ENCODE assay signal across 30 cellular contexts in the genomic region with DNA sequence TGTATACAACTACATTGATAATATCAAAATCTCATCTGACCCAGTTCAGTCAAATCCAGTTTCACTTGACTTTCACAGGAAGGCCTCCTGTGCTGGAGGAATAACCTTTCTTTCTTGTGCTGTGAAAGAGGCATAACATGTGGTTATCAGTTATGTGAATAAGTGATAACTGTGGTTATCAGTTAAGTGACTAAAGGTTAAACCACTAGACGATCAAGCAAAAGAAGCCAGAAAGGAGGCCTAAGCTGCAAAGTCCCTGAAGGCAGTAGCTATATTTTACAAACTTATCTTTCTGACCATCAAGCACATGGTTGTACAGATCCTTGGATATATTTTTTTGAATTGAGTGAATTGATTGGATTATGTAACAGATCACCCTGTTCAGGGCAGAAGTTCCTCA.
"Had no signal": no experiment of that assay in that cellular context is flagged by ENCODE, and none has a peak within 500 bp of the region (broad histone marks: within the 10 kb centered on the region; RNA-seq: fewer than 3 reads in every experiment).

No MANE protein-coding gene starts in this region.

- FAIRE-seq: keratinocyte, pancreas had no signal

- H3K27me3 Mint-ChIP-seq: naive thymus-derived CD4-positive, alpha-beta T cell; stimulated activated memory B cell treated with anti-CD40 and anti-IgM and Interleukin-4, amounts not matched to agents 10 μg/mL and 1 μg/mL and 100 μg/mL, for 72 hours; stimulated activated naive CD8-positive, alpha-beta T cell treated with anti-CD3 and anti-CD28 coated beads, Interleukin-15, amount 100 ng/mL, for 72 hours; type B pancreatic cell had no signal

- H3K27me3 ChIP-seq: left lung, pancreas, spleen, tibial nerve, uterus had no signal

- H3K9me3 ChIP-seq: left lung, lower lobe of right lung, mucosa of descending colon, pancreas, prostate gland, spleen, tibial nerve, uterus had no signal

- H3K4me3 ChIP-seq: left lung, lower lobe of right lung, mucosa of descending colon, pancreas, prostate gland, skin epidermis, spleen, tibial nerve, uterus had no signal

- H3K9me3 Mint-ChIP-seq: natural killer cell treated with Interleukin-12 subunit alpha and Interleukin-12 subunit beta and Interleukin-15 and Interleukin-18, amount 100 ng/mL, for 72 hours; stimulated activated memory B cell treated with anti-CD40 and anti-IgM and Interleukin-4, amounts not matched to agents 10 μg/mL and 1 μg/mL and 100 μg/mL, for 72 hours; stimulated activated naive CD8-positive, alpha-beta T cell treated with anti-CD3 and anti-CD28 coated beads, Interleukin-15, amount 100 ng/mL, for 72 hours; type B pancreatic cell had no signal

- ATAC-seq: left colon; left lung; lower lobe of right lung; mucosa of descending colon; naive thymus-derived CD4-positive, alpha-beta T cell; natural killer cell treated with Interleukin-12 subunit alpha and Interleukin-12 subunit beta and Interleukin-15 and Interleukin-18, amount 100 ng/mL, for 72 hours; pancreas; right cardiac atrium; sciatic nerve; stimulated activated memory B cell treated with anti-CD40 and anti-IgM and Interleukin-4, amounts not matched to agents 10 μg/mL and 1 μg/mL and 100 μg/mL, for 72 hours; stimulated activated naive CD8-positive, alpha-beta T cell treated with anti-CD3 and anti-CD28 coated beads, Interleukin-15, amount 100 ng/mL, for 72 hours had no signal

- H3K27ac Mint-ChIP-seq: naive thymus-derived CD4-positive, alpha-beta T cell; natural killer cell treated with Interleukin-12 subunit alpha and Interleukin-12 subunit beta and Interleukin-15 and Interleukin-18, amount 100 ng/mL, for 72 hours; stimulated activated memory B cell treated with anti-CD40 and anti-IgM and Interleukin-4, amounts not matched to agents 10 μg/mL and 1 μg/mL and 100 μg/mL, for 72 hours; stimulated activated naive CD8-positive, alpha-beta T cell treated with anti-CD3 and anti-CD28 coated beads, Interleukin-15, amount 100 ng/mL, for 72 hours; type B pancreatic cell had no signal

- H3K4me1 Mint-ChIP-seq: naive thymus-derived CD4-positive, alpha-beta T cell; stimulated activated memory B cell treated with anti-CD40 and anti-IgM and Interleukin-4, amounts not matched to agents 10 μg/mL and 1 μg/mL and 100 μg/mL, for 72 hours; stimulated activated naive CD8-positive, alpha-beta T cell treated with anti-CD3 and anti-CD28 coated beads, Interleukin-15, amount 100 ng/mL, for 72 hours had no signal

- H3K4me1 ChIP-seq: left lung, lower lobe of right lung, pancreas, prostate gland, spleen, tibial nerve, uterus had no signal

- H3K36me3 ChIP-seq: left lung, lower lobe of right lung, pancreas, prostate gland, spleen, tibial nerve, uterus had no signal

- H3K4me3 Mint-ChIP-seq: naive thymus-derived CD4-positive, alpha-beta T cell; natural killer cell treated with Interleukin-12 subunit alpha and Interleukin-12 subunit beta and Interleukin-15 and Interleukin-18, amount 100 ng/mL, for 72 hours; stimulated activated memory B cell treated with anti-CD40 and anti-IgM and Interleukin-4, amounts not matched to agents 10 μg/mL and 1 μg/mL and 100 μg/mL, for 72 hours; stimulated activated naive CD8-positive, alpha-beta T cell treated with anti-CD3 and anti-CD28 coated beads, Interleukin-15, amount 100 ng/mL, for 72 hours; type B pancreatic cell had no signal

- H3K36me3 Mint-ChIP-seq: naive thymus-derived CD4-positive, alpha-beta T cell; natural killer cell treated with Interleukin-12 subunit alpha and Interleukin-12 subunit beta and Interleukin-15 and Interleukin-18, amount 100 ng/mL, for 72 hours; stimulated activated memory B cell treated with anti-CD40 and anti-IgM and Interleukin-4, amounts not matched to agents 10 μg/mL and 1 μg/mL and 100 μg/mL, for 72 hours; type B pancreatic cell had no signal

- H3K27ac ChIP-seq: left lung, lower lobe of right lung, pancreas, prostate gland, skin epidermis, spleen, tibial nerve, uterus had no signal

- DNase-seq: hippocampal formation; kidney glomerular epithelial cell; left colon; left lung; lower lobe of right lung; mammary epithelial cell; midbrain; mucosa of descending colon; naive thymus-derived CD4-positive, alpha-beta T cell; nucleus accumbens; pancreas; posterior cingulate gyrus; retina; right cardiac atrium; spleen; stimulated activated CD4-positive, alpha-beta T cell treated with anti-CD3 and anti-CD28 coated beads, Interleukin-2, amount 100 ng/mL, for 48 hours; stimulated activated CD4-positive, alpha-beta T cell treated with anti-CD3 and anti-CD28 coated beads, Interleukin-4, amount 100 ng/mL, for 4 hours; stimulated activated CD8-positive, alpha-beta memory T cell treated with anti-CD3 and anti-CD28 coated beads, Interleukin-4, amount 100 ng/mL, for 48 hours; stimulated activated naive CD4-positive, alpha-beta T cell treated with Interleukin-2 at 50 U/mL for 16 hours; stimulated activated naive CD8-positive, alpha-beta T cell treated with anti-CD3 and anti-CD28 coated beads, Interleukin-15, amount 100 ng/mL, for 72 hours; substantia nigra; uterus had no signal
